Comparison of ENCODE assay signal across 1 cellular context in the genomic region with DNA sequence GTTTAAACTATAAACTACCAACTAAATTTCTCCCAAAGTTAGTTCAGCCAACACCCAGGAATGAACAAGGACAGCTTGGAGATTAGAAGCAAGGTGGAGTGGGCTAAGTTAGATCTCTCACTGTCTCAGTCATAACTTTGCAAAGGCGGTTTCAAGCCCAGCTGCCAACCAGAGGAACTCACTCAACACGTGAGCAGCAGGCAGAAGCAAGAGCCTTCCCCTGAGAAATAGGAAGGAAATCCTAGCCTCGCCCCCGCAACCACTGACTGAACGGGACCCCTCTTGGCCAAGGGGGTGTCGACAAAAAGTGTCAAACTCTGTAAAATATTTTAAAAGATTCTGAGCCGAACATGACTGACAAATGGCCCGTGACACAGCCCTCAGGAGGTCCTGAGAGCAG.
TF ChIP-seq lines count a peak whose summit lies in the region.

No MANE protein-coding gene starts in this region.

TF ChIP-seq in HCT116, 20 proteins besides CTCF, POLR2A, EP300 and RAD21 (continued from another document):
- TF ChIP-seq MAX (IDR thresholded peaks at IDR 0.05) (no peak), SP1 (IDR thresholded peaks at IDR 0.05; ENCODE audit: low read depth) (no peak), REST (IDR thresholded peaks at IDR 0.05; ENCODE audit: low read depth) (no peak), YY1 (IDR thresholded peaks at IDR 0.05; ENCODE audit: extremely low read depth, insufficient replicate concordance, low read depth, low read length) (no peak), EZH2 (IDR thresholded peaks at IDR 0.05) (no peak), JUND (IDR thresholded peaks at IDR 0.05) (no peak), ZFX (IDR thresholded peaks at IDR 0.05) (no peak), ELF1 (IDR thresholded peaks at IDR 0.05; ENCODE audit: borderline replicate concordance, low read depth) (no peak), CEBPB (IDR thresholded peaks at IDR 0.05; ENCODE audit: low read depth) (no peak), POLR2AphosphoS5 (IDR thresholded peaks at IDR 0.05; ENCODE audit: low read depth, low read length) (no peak), TCF7L2 (IDR thresholded peaks at IDR 0.05; ENCODE audit: borderline replicate concordance, extremely low read depth, insufficient read depth, insufficient read length) (no peak), ZNF274 (IDR thresholded peaks at IDR 0.05; ENCODE audit: low read depth, low read length) (no peak), EGR1 (IDR thresholded peaks at IDR 0.05; ENCODE audit: low read depth) (no peak), FOSL1 (IDR thresholded peaks at IDR 0.05; ENCODE audit: low read depth) (no peak)
- TF ChIP-seq, protein P1, sequence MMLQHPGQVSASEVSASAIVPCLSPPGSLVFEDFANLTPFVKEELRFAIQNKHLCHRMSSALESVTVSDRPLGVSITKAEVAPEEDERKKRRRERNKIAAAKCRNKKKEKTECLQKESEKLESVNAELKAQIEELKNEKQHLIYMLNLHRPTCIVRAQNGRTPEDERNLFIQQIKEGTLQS (IDR thresholded peaks at IDR 0.05): no peak
